1 cellular context compared by ENCODE assay signal in genomic region chr1:15178571-15179484, GRCh38.
TF ChIP-seq lines count a peak whose summit lies in the region.

No MANE protein-coding gene starts in this region.

TF ChIP-seq in H1, 55 proteins besides CTCF, POLR2A, EP300 and RAD21:
- TF ChIP-seq ATF2 (IDR thresholded peaks at IDR 0.05; ENCODE audit: low read length) (no peak), CEBPB (IDR thresholded peaks at IDR 0.05; ENCODE audit: low read depth, low read length) (no peak), ATF3 (IDR thresholded peaks at IDR 0.05; ENCODE audit: insufficient read depth, low read depth, low read length) (no peak), CHD2 (IDR thresholded peaks at IDR 0.05; ENCODE audit: low read length) (no peak), RFX5 (IDR thresholded peaks at IDR 0.05; ENCODE audit: borderline replicate concordance, low read depth, low read length) (no peak), JUND (IDR thresholded peaks at IDR 0.05; ENCODE audit: low read length) (no peak), RBBP5 (IDR thresholded peaks at IDR 0.05; ENCODE audit: borderline replicate concordance, low read depth, low read length) (no peak), CHD7 (IDR thresholded peaks at IDR 0.05; ENCODE audit: insufficient replicate concordance, low read length) (no peak), JUN (IDR thresholded peaks at IDR 0.05; ENCODE audit: low read depth, low read length) (no peak), SP2 (IDR thresholded peaks at IDR 0.05; ENCODE audit: low read length) (no peak), RNF2 (IDR thresholded peaks at IDR 0.05; ENCODE audit: borderline replicate concordance, low read depth, low read length, missing control alignments, poor library complexity, severe bottlenecking) (no peak), NANOG (IDR thresholded peaks at IDR 0.05; ENCODE audit: insufficient read depth, low read depth, low read length, poor library complexity, severe bottlenecking) (no peak), HDAC2 (IDR thresholded peaks at IDR 0.05; ENCODE audit: borderline replicate concordance in 1 of 2, low read depth in 2 of 2, low read length in 2 of 2) (peak in 1 of 2 experiments; percentile 36; a peak in 1 of 4 replicates), KDM1A (IDR thresholded peaks at IDR 0.05; ENCODE audit: borderline replicate concordance, low read length) (peak; percentile 88; the same call in 1 of the 2 replicates), BRCA1 (IDR thresholded peaks at IDR 0.05; ENCODE audit: low read depth, low read length) (no peak), FOSL1 (IDR thresholded peaks at IDR 0.05; ENCODE audit: insufficient read depth, low read depth, low read length) (no peak)
